16 cellular contexts compared by ENCODE assay signal in genomic region chr7:77479536-77480088, GRCh38. TPM values are rescaled to one million over a fixed set of nuclear protein-coding genes. Genes with fewer than 3 reads are reported as not detected.
A peak's percentile ranks its signal among the peaks of the same experiment; 100 is the strongest.
DNase-seq lines count a peak whose midpoint lies in the region; ATAC-seq, FAIRE-seq and TF ChIP-seq lines count a peak whose summit lies in the region.
"Had no signal": no experiment of that assay in that cellular context is flagged by ENCODE, and none has a peak within 500 bp of the region (broad histone marks: within the 10 kb centered on the region; RNA-seq: fewer than 3 reads in every experiment).

No MANE protein-coding gene starts in this region.

- FAIRE-seq in bronchial epithelial cell (lab: Jason Lieb, UNC) = peak; percentile 36
- FAIRE-seq: endothelial cell of umbilical vein had no signal

- no peak overlapping the region for H4K8ac ChIP-seq in mesenchymal stem cell (ENCODE audit: low read length)

- POLR2A ChIA-PET in Caco-2 (lab: Charles Lee) = interaction anchor here (0.5 to 0.6 kb wide), 2 partner anchors 36 to 540 kb away, joined by 3 to 4 read pairs; no protein-coding TSS in a partner anchor

- H2AK5ac ChIP-seq in mesenchymal stem cell (ENCODE audit: low read length, severe bottlenecking) = no peak overlapping the region

- H3K4me3 Mint-ChIP-seq in Caco-2 (ENCODE audit: unreplicated experiment) = peak overlapping the region; percentile 56
- H3K4me3 Mint-ChIP-seq: HFFc6, T-helper 17 cell had no signal

- no peak overlapping the region for H3K14ac ChIP-seq in mesenchymal stem cell (ENCODE audit: low read length in 2 of 2)

- H2BK15ac ChIP-seq in mesenchymal stem cell (ENCODE audit: low read depth, poor library complexity, severe bottlenecking) = no peak overlapping the region

- H3K27ac Mint-ChIP-seq in Caco-2 (ENCODE audit: unreplicated experiment) = peak overlapping the region; percentile 94
- H3K27ac Mint-ChIP-seq: HFFc6, T-helper 17 cell had no signal

- ATAC-seq in GM19351 (IDR thresholded peaks at IDR 0.05; ENCODE audit: unreplicated experiment) (no peak), GM18511 (IDR thresholded peaks at IDR 0.05; ENCODE audit: unreplicated experiment) (no peak)
- ATAC-seq: T-helper 17 cell had no signal

- no peak overlapping the region for H3K18ac ChIP-seq in mesenchymal stem cell (ENCODE audit: low read depth in 1 of 2, low read length in 2 of 2)

- WGBS in mesenchymal stem cell = 91% methylated on average over 3 of the region's 3 CpGs
- 90 to 98% (median 93%) methylated on average over 3 of the region's 3 CpGs for WGBS in spleen, 5 donors

- TF ChIP-seq CTCF in Caco-2 (IDR thresholded peaks at IDR 0.05; ENCODE audit: insufficient read depth in 1 of 2, low read depth in 1 of 2, low read length in 1 of 2, severe bottlenecking in 1 of 2, unreplicated experiment in 1 of 2) = no peak
- TF ChIP-seq CTCF in bronchial epithelial cell (IDR thresholded peaks at IDR 0.05; ENCODE audit: insufficient read depth, low read length, severe bottlenecking) = no peak
- TF ChIP-seq CTCF in spleen (IDR thresholded peaks at IDR 0.05 in 8 of 11, conservative IDR thresholded peaks at IDR 0.05 in 3 of 11) = no peak

- no peak overlapping the region for H2AFZ ChIP-seq in mesenchymal stem cell (ENCODE audit: low read depth, low read length)

- H3K23ac ChIP-seq in mesenchymal stem cell (ENCODE audit: low read length in 2 of 2) = no peak overlapping the region

- peak overlapping the region; percentile 8 for H3K9ac ChIP-seq in mesenchymal stem cell (ENCODE audit: low read length)

- H3K9me3 Mint-ChIP-seq in Caco-2 (ENCODE audit: unreplicated experiment) = no peaks in the 10 kb centered on the region
- H3K9me3 Mint-ChIP-seq: HFFc6 had no signal

- H3K27ac ChIP-seq in mesenchymal stem cell (ENCODE audit: low read length, poor library complexity, severe bottlenecking) (no peak overlapping the region), spleen (peak overlapping the region in 1 of 8 donors; percentile 45)
- H3K27ac ChIP-seq: cardiac muscle cell had no signal

- H3K4me1 ChIP-seq in Caco-2 (peaks cover 43% of the 10 kb centered on the region), mesenchymal stem cell (ENCODE audit: control insufficient read depth, insufficient read depth, low read depth, low read length) (no peaks in the 10 kb centered on the region), spleen (peaks cover 0 to 33% (median 8%) of the 10 kb centered on the region in 6 donors)

- H3K4me2 ChIP-seq in mesenchymal stem cell (ENCODE audit: low read length, poor library complexity, severe bottlenecking) = no peak overlapping the region

- TF ChIP-seq POLR2A in spleen (IDR thresholded peaks at IDR 0.05) = no peak

- H3K27me3 Mint-ChIP-seq in Caco-2 (ENCODE audit: insufficient read depth, unreplicated experiment) = no peaks in the 10 kb centered on the region
- H3K27me3 Mint-ChIP-seq: T-helper 17 cell had no signal

- CTCF ChIA-PET in Caco-2 (lab: Charles Lee) = no interaction called here

- H2BK120ac ChIP-seq in mesenchymal stem cell (ENCODE audit: low read depth, low read length) = no peak overlapping the region

- H4K91ac ChIP-seq in mesenchymal stem cell (ENCODE audit: low read length) = no peak overlapping the region

- H3K4me3 ChIP-seq in Caco-2 (ENCODE audit: low read depth, low read length) = no peak overlapping the region
- H3K4me3 ChIP-seq in bronchial epithelial cell (ENCODE audit: low read depth, low read length) = no peak overlapping the region
- no peak overlapping the region for H3K4me3 ChIP-seq in mesenchymal stem cell (ENCODE audit: insufficient read depth in 1 of 2, low read depth in 1 of 2, low read length in 2 of 2)
- no peak overlapping the region for H3K4me3 ChIP-seq in spleen
- H3K4me3 ChIP-seq: cardiac muscle cell had no signal

- peaks cover 39% of the 10 kb centered on the region for H3K4me1 Mint-ChIP-seq in Caco-2 (ENCODE audit: low read depth, unreplicated experiment)

- BruUV-seq in Caco-2 (replicated peaks; lab: Mats Ljungman, UMichigan) = TSS peak; percentile 90

- H2BK12ac ChIP-seq in mesenchymal stem cell (ENCODE audit: low read length in 2 of 2) = no peak overlapping the region

- no peak overlapping the region for H2BK5ac ChIP-seq in mesenchymal stem cell (ENCODE audit: low read depth, low read length, poor library complexity, severe bottlenecking)

- no peaks in the 10 kb centered on the region for H3K9me3 ChIP-seq in Caco-2
- H3K9me3 ChIP-seq in mesenchymal stem cell (ENCODE audit: control insufficient read depth, low read length) = no peaks in the 10 kb centered on the region
- no peaks in the 10 kb centered on the region for H3K9me3 ChIP-seq in spleen

- no peak overlapping the region for H3K4ac ChIP-seq in mesenchymal stem cell (ENCODE audit: low read depth in 1 of 2, low read length in 2 of 2)

- no peaks in the 10 kb centered on the region for H3K79me1 ChIP-seq in mesenchymal stem cell (replicated peaks; ENCODE audit: low read length, poor library complexity, severe bottlenecking)

- H3K36me3 ChIP-seq in Caco-2 (ENCODE audit: control insufficient read depth, insufficient read depth, low read length) = no peaks in the 10 kb centered on the region
- H3K36me3 ChIP-seq in bronchial epithelial cell (ENCODE audit: control insufficient read depth, insufficient read depth, low read length) = no peaks in the 10 kb centered on the region
- H3K36me3 ChIP-seq in mesenchymal stem cell (ENCODE audit: control insufficient read depth in 1 of 2, insufficient read depth in 2 of 2, low read depth in 1 of 2, low read length in 2 of 2) = no peaks in the 10 kb centered on the region
- H3K36me3 ChIP-seq in spleen = no peaks in the 10 kb centered on the region
- H3K36me3 ChIP-seq: cardiac muscle cell had no signal

- DNase-seq in Caco-2 (peak; percentile 82 to 84), LoVo (ENCODE audit: low spot score) (peak; percentile 75), bronchial epithelial cell (ENCODE audit: low read depth) (peak; percentile 33), mesenchymal stem cell (no peak), spleen (no peak), NCI-H1436 (lab: John Stamatoyannopoulos, UW) (no peak)
- DNase-seq: activated gamma-delta T cell treated with Interleukin-2 at 50 U/mL for 16 hours; EL; HFFc6; stimulated activated CD4-positive, alpha-beta T cell treated with anti-CD3 and anti-CD28 coated beads, Interleukin-4, amount 100 ng/mL, for 24 hours; stimulated activated naive CD4-positive, alpha-beta T cell treated with Interleukin-2 at 50 U/mL for 16 hours; T-helper 17 cell had no signal

- no peaks in the 10 kb centered on the region for H3K27me3 ChIP-seq in Caco-2 (replicated peaks; ENCODE audit: control insufficient read depth, insufficient read depth, low read length)
- H3K27me3 ChIP-seq in bronchial epithelial cell (ENCODE audit: control insufficient read depth, insufficient read depth, low read length) = no peaks in the 10 kb centered on the region
- H3K27me3 ChIP-seq in mesenchymal stem cell (ENCODE audit: control insufficient read depth in 1 of 2, insufficient read depth in 1 of 2, low read length in 2 of 2) = no peaks in the 10 kb centered on the region
- no peaks in the 10 kb centered on the region for H3K27me3 ChIP-seq in spleen (replicated peaks in 1 of 7)
- H3K27me3 ChIP-seq: cardiac muscle cell had no signal

- H3K36me3 Mint-ChIP-seq in Caco-2 (ENCODE audit: insufficient read depth, unreplicated experiment) = peaks cover 25% of the 10 kb centered on the region

- intact Hi-C loops in Caco-2 (cut with micrococcal nuclease; ENCODE audit: unreplicated experiment) = loop anchor here (1.0 kb wide), 2 partner anchors 20 to 59 kb away; no protein-coding TSS in a partner anchor
- intact Hi-C loops in spleen (cut with DNase I; ENCODE audit: low total_unique reads) = no loop called here

RNA-seq across cellular contexts. Expression of gene PTPN12, which starts 57.5 kb away (rescaled TPM):
- total RNA-seq in Caco-2 (2022) = 67.1 and 74.8 TPM in 2 replicates
- total RNA-seq in bronchial epithelial cell = 25.0 and 48.4 TPM in 2 replicates
- 60.3 TPM for polyA plus RNA-seq in mesenchymal stem cell (2013, experiment 1 of 2)
- 59.8 TPM for polyA plus RNA-seq in mesenchymal stem cell (2013, experiment 2 of 2)
- 100 to 1,000 TPM in 6 of 7 donors, 10 to 100 TPM in 1; 78.9 to 183 (median 135) TPM for total RNA-seq in spleen
- polyA plus RNA-seq in spleen = 10 to 100 TPM; 32.1 to 53.5 (median 36.6) TPM

Comparison
In these comparisons a context has a peak if more than half of its experiments do, and no peak if none do; other contexts are left out.
1. DNase-seq: peak in Caco-2 (2 of 2), LoVo (single experiment) and bronchial epithelial cell (single experiment); none in mesenchymal stem cell (single experiment), spleen (single experiment) and NCI-H1436 (single experiment).